In genomic region chr9:137602661-137603060, GRCh38 we compare ENCODE assay signal across 14 cellular contexts. TPM values are rescaled to one million over a fixed set of nuclear protein-coding genes. Genes with fewer than 3 reads are reported as not detected.
DNase-seq lines count a peak whose midpoint lies in the region; ATAC-seq, FAIRE-seq and TF ChIP-seq lines count a peak whose summit lies in the region.
"Had no signal": no experiment of that assay in that cellular context is flagged by ENCODE, and none has a peak within 500 bp of the region (broad histone marks: within the 10 kb centered on the region; RNA-seq: fewer than 3 reads in every experiment).

No MANE protein-coding gene starts in this region.

- H3K4me3 Mint-ChIP-seq in central memory CD8-positive, alpha-beta T cell: no peak overlapping the region
- peak overlapping the region; percentile 7 for H3K4me3 Mint-ChIP-seq in type B pancreatic cell

- no peaks in the 10 kb centered on the region for H3K27me3 Mint-ChIP-seq in central memory CD8-positive, alpha-beta T cell
- H3K27me3 Mint-ChIP-seq in type B pancreatic cell: peaks cover 24% of the 10 kb centered on the region

- ATAC-seq in Right ventricle myocardium inferior: no peak
- ATAC-seq in left ventricle myocardium superior: no peak
- ATAC-seq in central memory CD8-positive, alpha-beta T cell (replicated peaks; ENCODE audit: extremely low read depth, poor library complexity, severe bottlenecking): no peak

- peaks cover 25% of the 10 kb centered on the region for H3K4me1 Mint-ChIP-seq in central memory CD8-positive, alpha-beta T cell
- H3K4me1 Mint-ChIP-seq in type B pancreatic cell (ENCODE audit: unreplicated experiment): peaks cover 4% of the 10 kb centered on the region

- intact Hi-C loops in Right ventricle myocardium inferior (cut with DNase I): no loop called here
- intact Hi-C loops in left ventricle myocardium superior (cut with micrococcal nuclease): no loop called here

- no peak overlapping the region for H3K4me3 ChIP-seq in foreskin fibroblast (ENCODE audit: low read depth in 1 of 2, low read length in 2 of 2)
- H3K4me3 ChIP-seq: tibial artery had no signal

- H3K27ac Mint-ChIP-seq in central memory CD8-positive, alpha-beta T cell (ENCODE audit: low read depth): peak overlapping the region; percentile 15
- H3K27ac Mint-ChIP-seq in type B pancreatic cell: no peak overlapping the region

- H3K36me3 Mint-ChIP-seq in central memory CD8-positive, alpha-beta T cell (ENCODE audit: insufficient read depth): no peaks in the 10 kb centered on the region
- H3K36me3 Mint-ChIP-seq in type B pancreatic cell: no peaks in the 10 kb centered on the region

- no peaks in the 10 kb centered on the region for H3K9me3 Mint-ChIP-seq in central memory CD8-positive, alpha-beta T cell
- H3K9me3 Mint-ChIP-seq in type B pancreatic cell: no peaks in the 10 kb centered on the region

- FAIRE-seq in RCC 7860 (lab: Jason Lieb, UNC): no peak
- FAIRE-seq: frontal cortex had no signal

- peak; percentile 70 for DNase-seq in Right ventricle myocardium inferior (ENCODE audit: missing footprints)
- no peak for DNase-seq in left ventricle myocardium superior
- DNase-seq in NOMO-1 treated with DMSO at 0.1 percent for 48 hours (lab: John Stamatoyannopoulos, UW; ENCODE audit: unreplicated experiment): peak; percentile 81
- no peak for DNase-seq in central memory CD8-positive, alpha-beta T cell (ENCODE audit: low spot score in 2 of 2)
- no peak for DNase-seq in type B pancreatic cell (ENCODE audit: extremely low spot score, unreplicated experiment)
- no peak for DNase-seq in AG08395 (ENCODE audit: low spot score)
- no peak for DNase-seq in foreskin fibroblast
- no peak for DNase-seq in RCC 7860 (ENCODE audit: low spot score)
- DNase-seq: C1 segment of cervical spinal cord; central memory CD4-positive, alpha-beta T cell; stimulated activated CD4-positive, alpha-beta T cell treated with anti-CD3 and anti-CD28 coated beads, Interleukin-4, amount 100 ng/mL, for 24 hours; T-helper 1 cell; tibial artery had no signal

- TF ChIP-seq CTCF in type B pancreatic cell (conservative IDR thresholded peaks at IDR 0.05): no peak
- no peak for TF ChIP-seq CTCF in foreskin fibroblast (IDR thresholded peaks at IDR 0.05; ENCODE audit: low read depth, low read length)

RNA-seq across cellular contexts. Expression of gene ARRDC1, which starts 2.8 kb away (rescaled TPM):
- total RNA-seq in Right ventricle myocardium inferior (17.5 TPM), left ventricle myocardium superior (17.3 TPM), type B pancreatic cell (ENCODE audit: low replicate concordance) (46.4 and 96.6 TPM in 2 replicates)

RNA-seq across cellular contexts. Expression of gene ZMYND19, which starts 12.3 kb away (rescaled TPM):
- total RNA-seq in Right ventricle myocardium inferior (10.8 TPM), left ventricle myocardium superior (11.6 TPM), type B pancreatic cell (ENCODE audit: low replicate concordance) (41.7 and 45.3 TPM in 2 replicates)

RNA-seq across cellular contexts. Expression of gene EHMT1, which starts 16.1 kb away (rescaled TPM):
- total RNA-seq in Right ventricle myocardium inferior (30.5 TPM), left ventricle myocardium superior (37.0 TPM), type B pancreatic cell (ENCODE audit: low replicate concordance) (99.8 and 111 TPM in 2 replicates)

RNA-seq across cellular contexts. Expression of gene DPH7, which starts 23.9 kb away (rescaled TPM):
- total RNA-seq in Right ventricle myocardium inferior (17.2 TPM), left ventricle myocardium superior (21.8 TPM), type B pancreatic cell (ENCODE audit: low replicate concordance) (33.8 and 45.8 TPM in 2 replicates)

RNA-seq across cellular contexts. Expression of gene MRPL41, which starts 51.0 kb away (rescaled TPM):
- 244 TPM for total RNA-seq in Right ventricle myocardium inferior
- total RNA-seq in left ventricle myocardium superior: 228 TPM
- total RNA-seq in type B pancreatic cell (ENCODE audit: low replicate concordance): 50.4 and 51.6 TPM in 2 replicates

Comparison
In these comparisons a context has a peak if more than half of its experiments do, and no peak if none do; other contexts are left out.
1. DNase-seq: peak in Right ventricle myocardium inferior (single experiment) and NOMO-1 treated with DMSO at 0.1 percent for 48 hours (single experiment); none in left ventricle myocardium superior (single experiment), central memory CD8-positive, alpha-beta T cell (0 of 2), type B pancreatic cell (single experiment), AG08395 (single experiment), foreskin fibroblast (0 of 2) and RCC 7860 (single experiment).